Comparison of ENCODE assay signal across 1 cellular context in genomic region chr17:70879389-70879788, GRCh38.
TF ChIP-seq lines count a peak whose summit lies in the region.

No MANE protein-coding gene starts in this region.

TF ChIP-seq in HepG2, 621 proteins besides CTCF, POLR2A, EP300 and RAD21 (continued from another document):
- TF ChIP-seq CREB1 (IDR thresholded peaks at IDR 0.05) (peak; percentile 54), CREB1 (CRISPR knock-in tag; IDR thresholded peaks at IDR 0.05) (no peak)
